In genomic region chr6:82331031-82331773, GRCh38 we compare ENCODE assay signal across 11 cellular contexts. TPM values are rescaled to one million over a fixed set of nuclear protein-coding genes. Genes with fewer than 3 reads are reported as not detected.
A peak's percentile ranks its signal among the peaks of the same experiment; 100 is the strongest.
DNase-seq lines count a peak whose midpoint lies in the region; ATAC-seq and TF ChIP-seq lines count a peak whose summit lies in the region.
"Had no signal": no experiment of that assay in that cellular context is flagged by ENCODE, and none has a peak within 500 bp of the region (broad histone marks: within the 10 kb centered on the region; RNA-seq: fewer than 3 reads in every experiment).

No MANE protein-coding gene starts in this region.

- peak; percentile 6; the same call in 1 of the 2 replicates for TF ChIP-seq CTCF in BE2C (IDR thresholded peaks at IDR 0.05; ENCODE audit: low read depth, low read length)
- TF ChIP-seq CTCF in H9 (conservative IDR thresholded peaks at IDR 0.05) = peak; percentile 31; the same call in 2 of the 3 replicates
- TF ChIP-seq CTCF in gastroesophageal sphincter (IDR thresholded peaks at IDR 0.05) = peak in 1 of 4 experiments; percentile 33

- H3K23me2 ChIP-seq in H9 (ENCODE audit: insufficient read length, low read depth, low read length, poor library complexity, severe bottlenecking) = no peaks in the 10 kb centered on the region

- H3K9me3 ChIP-seq in BE2C = no peaks in the 10 kb centered on the region
- H3K9me3 ChIP-seq in H9 (ENCODE audit: control insufficient read depth, low read depth, low read length) = no peaks in the 10 kb centered on the region
- H3K9me3 ChIP-seq in gastroesophageal sphincter = no peaks in the 10 kb centered on the region

- no peaks in the 10 kb centered on the region for H3K27me3 ChIP-seq in BE2C
- no peaks in the 10 kb centered on the region for H3K27me3 ChIP-seq in H9 (ENCODE audit: insufficient read depth, low read length)
- no peaks in the 10 kb centered on the region for H3K27me3 ChIP-seq in gastroesophageal sphincter

- H3K4me3 Mint-ChIP-seq in H9 = no peak overlapping the region
- no peak overlapping the region for H3K4me3 Mint-ChIP-seq in effector memory CD8-positive, alpha-beta T cell
- no peak overlapping the region for H3K4me3 Mint-ChIP-seq in naive thymus-derived CD8-positive, alpha-beta T cell
- H3K4me3 Mint-ChIP-seq: central memory CD8-positive, alpha-beta T cell; mesothelial cell of epicardium; T-helper 17 cell had no signal

- H2BK20ac ChIP-seq in H9 (ENCODE audit: low read depth, low read length, poor library complexity, severe bottlenecking) = no peak overlapping the region

- H4K91ac ChIP-seq in H9 (ENCODE audit: insufficient read length, low read depth, low read length) = no peak overlapping the region

- no peak overlapping the region for H2BK15ac ChIP-seq in H9 (ENCODE audit: low read depth, low read length)

- no peak overlapping the region for H4K8ac ChIP-seq in H9 (replicated peaks; ENCODE audit: insufficient read length, low read depth, low read length)

- no peak overlapping the region for H2AFZ ChIP-seq in H9 (ENCODE audit: low read length)

- no peak overlapping the region for H2AK5ac ChIP-seq in H9 (ENCODE audit: insufficient read length, low read length)

- H3K14ac ChIP-seq in H9 (ENCODE audit: insufficient read depth, low read length) = no peak overlapping the region

- no peaks in the 10 kb centered on the region for H4K20me1 ChIP-seq in H9 (ENCODE audit: control insufficient read depth, insufficient read depth, insufficient read length)

- H3K27ac Mint-ChIP-seq in H9 = no peak overlapping the region
- H3K27ac Mint-ChIP-seq in effector memory CD8-positive, alpha-beta T cell = no peak overlapping the region
- peak overlapping the region in 1 of 10 donors; percentile 29 for H3K27ac Mint-ChIP-seq in naive thymus-derived CD8-positive, alpha-beta T cell
- H3K27ac Mint-ChIP-seq: mesothelial cell of epicardium, T-helper 17 cell had no signal

- H3K79me1 ChIP-seq in H9 (ENCODE audit: insufficient read depth, low read depth, low read length, poor library complexity, severe bottlenecking) = no peaks in the 10 kb centered on the region

- H3K9me3 Mint-ChIP-seq in H9 = no peaks in the 10 kb centered on the region
- H3K9me3 Mint-ChIP-seq in effector memory CD8-positive, alpha-beta T cell = peaks cover 0 to 1% of the 10 kb centered on the region in 2 donors
- H3K9me3 Mint-ChIP-seq in naive thymus-derived CD8-positive, alpha-beta T cell = peaks cover 0 to 8% (median 0%) of the 10 kb centered on the region in 9 donors
- H3K9me3 Mint-ChIP-seq: central memory CD8-positive, alpha-beta T cell had no signal

- H3K4me1 ChIP-seq in BE2C = no peaks in the 10 kb centered on the region
- H3K4me1 ChIP-seq in H9 (ENCODE audit: insufficient read depth, low read length) = no peaks in the 10 kb centered on the region
- H3K4me1 ChIP-seq in gastroesophageal sphincter = peaks cover 0 to 9% (median 0%) of the 10 kb centered on the region in 3 donors

- H3K18ac ChIP-seq in H9 (ENCODE audit: insufficient read length, low read depth, low read length) = no peak overlapping the region

- no peaks in the 10 kb centered on the region for H3K27me3 Mint-ChIP-seq in H9 (ENCODE audit: low read depth)
- peaks cover 45 to 50% of the 10 kb centered on the region in 2 donors for H3K27me3 Mint-ChIP-seq in effector memory CD8-positive, alpha-beta T cell
- H3K27me3 Mint-ChIP-seq in naive thymus-derived CD8-positive, alpha-beta T cell = peaks cover 6 to 42% (median 18%) of the 10 kb centered on the region in 5 donors

- no peak overlapping the region for H2BK12ac ChIP-seq in H9 (ENCODE audit: insufficient read length, low read depth, low read length)

- H3K4me3 ChIP-seq in BE2C (ENCODE audit: low read depth, low read length) (no peak overlapping the region), gastroesophageal sphincter (no peak overlapping the region)

- no peak for DNase-seq in BE2C
- DNase-seq in H9 = peak; percentile 36
- peak; percentile 2 for DNase-seq in SK-N-DZ (ENCODE audit: low spot score)
- DNase-seq in effector memory CD8-positive, alpha-beta T cell = no peak
- no peak for DNase-seq in substantia nigra (lab: John Stamatoyannopoulos, UW)
- no peak for DNase-seq in naive thymus-derived CD8-positive, alpha-beta T cell
- no peak for DNase-seq in activated CD4-positive, alpha-beta T cell treated with anti-CD3 and anti-CD28 coated beads for 4 hours
- DNase-seq: T-helper 17 cell had no signal

- no peak overlapping the region for H3K27ac ChIP-seq in H9 (ENCODE audit: insufficient read length, low read depth, low read length)
- H3K27ac ChIP-seq in gastroesophageal sphincter = peak overlapping the region in 2 of 4 donors; percentile 25 to 46
- H3K27ac ChIP-seq in substantia nigra (ENCODE audit: low read depth, low read length, poor library complexity, severe bottlenecking) = no peak overlapping the region

- H3K79me2 ChIP-seq in H9 (ENCODE audit: insufficient read depth, low read length) = no peaks in the 10 kb centered on the region

- POLR2A ChIA-PET in naive thymus-derived CD8-positive, alpha-beta T cell (lab: Charles Lee) = no interaction called here

- no peak overlapping the region for H3K9ac ChIP-seq in H9 (ENCODE audit: extremely low read depth, insufficient read length, low read length)

- H2BK5ac ChIP-seq in H9 (ENCODE audit: insufficient read length, low read length) = no peak overlapping the region

- no CpG with 5 or more reads among the region's 2 CpGs for WGBS in H9 (ENCODE audit: extremely low coverage, insufficient read length, low lambda C conversion rate)
- 17 to 50% methylated on average over 1 to 2 of the region's 2 CpGs for WGBS in gastroesophageal sphincter (ENCODE audit: low coverage in 1 of 2), 2 donors

- peaks cover 3 to 6% of the 10 kb centered on the region in 2 experiments; a peak in 2 of 4 replicates for H3K4me1 Mint-ChIP-seq in H9
- peaks cover 0 to 4% of the 10 kb centered on the region in 2 donors for H3K4me1 Mint-ChIP-seq in effector memory CD8-positive, alpha-beta T cell (ENCODE audit: low read depth in 2 of 2)
- H3K4me1 Mint-ChIP-seq in naive thymus-derived CD8-positive, alpha-beta T cell = no peaks in the 10 kb centered on the region

- TF ChIP-seq EP300 in gastroesophageal sphincter (IDR thresholded peaks at IDR 0.05) = no peak

- H3K23ac ChIP-seq in H9 (ENCODE audit: insufficient read length, low read depth, low read length) = no peak overlapping the region

- no peak overlapping the region for H3K4me2 ChIP-seq in H9 (ENCODE audit: insufficient read depth, insufficient read length, low read length)

- no peak overlapping the region for H3T11ph ChIP-seq in H9 (ENCODE audit: low read length)

- H3K36me3 Mint-ChIP-seq in H9 (ENCODE audit: insufficient read depth in 1 of 3, low read depth in 3 of 3) = no peaks in the 10 kb centered on the region
- H3K36me3 Mint-ChIP-seq in effector memory CD8-positive, alpha-beta T cell (ENCODE audit: insufficient read depth) = no peaks in the 10 kb centered on the region
- no peaks in the 10 kb centered on the region for H3K36me3 Mint-ChIP-seq in naive thymus-derived CD8-positive, alpha-beta T cell
- H3K36me3 Mint-ChIP-seq: mesothelial cell of epicardium had no signal

- H3K36me3 ChIP-seq in BE2C (no peaks in the 10 kb centered on the region), gastroesophageal sphincter (no peaks in the 10 kb centered on the region)

- no peak overlapping the region for H3K56ac ChIP-seq in H9 (ENCODE audit: insufficient read length, low read depth, low read length)

- no peak overlapping the region for H2BK120ac ChIP-seq in H9 (ENCODE audit: low read depth, low read length, poor library complexity, severe bottlenecking)

- TF ChIP-seq POLR2A in gastroesophageal sphincter (IDR thresholded peaks at IDR 0.05) = no peak

- no peak overlapping the region for H4K5ac ChIP-seq in H9 (ENCODE audit: insufficient read length, low read depth, low read length)

- H3K4ac ChIP-seq in H9 (ENCODE audit: low read depth, low read length) = no peak overlapping the region

- peak; percentile 36 for ATAC-seq in gastroesophageal sphincter
- ATAC-seq in effector memory CD8-positive, alpha-beta T cell (replicated peaks) = no peak
- ATAC-seq in naive thymus-derived CD8-positive, alpha-beta T cell = no peak
- ATAC-seq: T-helper 17 cell had no signal

RNA-seq across cellular contexts. Expression of gene TPBG, which starts 32.4 kb away (rescaled TPM):
- polyA plus RNA-seq in BE2C (2012; ENCODE audit: insufficient read depth, insufficient read length, low read depth) = 0.20 TPM
- 19.0 and 20.8 TPM in 2 replicates for total RNA-seq in H9 (2021)
- polyA plus RNA-seq in SK-N-DZ (2014; cell fraction: cytosol; rRNA removed) = 11.1 and 12.1 TPM in 2 replicates
- polyA plus RNA-seq in SK-N-DZ (2014; cell fraction: nucleus; rRNA removed) = 18.3 and 21.1 TPM in 2 replicates
- 100 to 1,000 TPM in 1 of 4 donors, 10 to 100 TPM in 3; 23.3 to 126 (median 84.5) TPM for total RNA-seq in gastroesophageal sphincter
- not detected for total RNA-seq in naive thymus-derived CD8-positive, alpha-beta T cell
- not detected for polyA plus RNA-seq in naive thymus-derived CD8-positive, alpha-beta T cell

Comparison
In these comparisons a context has a peak if more than half of its experiments do, and no peak if none do; other contexts are left out.
1. DNase-seq: peak in H9 (single experiment) and SK-N-DZ (single experiment); none in BE2C (single experiment), effector memory CD8-positive, alpha-beta T cell (0 of 3), substantia nigra (0 of 49), naive thymus-derived CD8-positive, alpha-beta T cell (0 of 10) and activated CD4-positive, alpha-beta T cell treated with anti-CD3 and anti-CD28 coated beads for 4 hours (0 of 2).
2. RNA of gene TPBG, which starts 32.4 kb away (total RNA-seq): 23.3 to 126 TPM in gastroesophageal sphincter and 19.0 to 20.8 TPM in H9; not detected in naive thymus-derived CD8-positive, alpha-beta T cell; every median in the first group is over 10 times any median in the second.